ENCODE assay signal across 8 cellular contexts in genomic region chr13:85798999-85799646, GRCh38. TPM values are rescaled to one million over a fixed set of nuclear protein-coding genes. Genes with fewer than 3 reads are reported as not detected.
DNase-seq lines count a peak whose midpoint lies in the region; ATAC-seq, FAIRE-seq and TF ChIP-seq lines count a peak whose summit lies in the region.

Gene SLITRK6 (minus strand): TSS chr13:85799419. CDS start chr13:85796508, 2,911 bp downstream.

- POLR2A ChIA-PET in A673 (lab: Charles Lee; ENCODE audit: low non-redundant PET), result no interaction called here
- POLR2A ChIA-PET in activated CD4-positive, alpha-beta T cell treated with anti-CD3 and anti-CD28 coated beads, Interleukin-2, amount 10 ng/mL, durations not matched to agents 7 days and 5 days (lab: Charles Lee), result no interaction called here

- 16 to 21% methylated on average over 5 of the region's 5 CpGs for WGBS in tibial nerve, 2 donors

- TF ChIP-seq CTCF in A673 (conservative IDR thresholded peaks at IDR 0.05; ENCODE audit: low read depth, low read length) (peak; percentile 40; the same call in 1 of the 2 replicates), tibial nerve (IDR thresholded peaks at IDR 0.05) (no peak), natural killer cell (IDR thresholded peaks at IDR 0.05) (no peak)

- H3K4me1 ChIP-seq in A673 (ENCODE audit: insufficient read depth, low read length, poor library complexity, severe bottlenecking) (no peaks in the 10 kb centered on the region), iPS-15b (ENCODE audit: control insufficient read depth, insufficient read depth, low read length) (peaks cover 12% of the 10 kb centered on the region), tibial nerve (peaks cover 0 to 11% (median 0%) of the 10 kb centered on the region in 4 donors)

- CTCF ChIA-PET in A673 (lab: Charles Lee), result no interaction called here
- CTCF ChIA-PET in activated CD4-positive, alpha-beta T cell treated with anti-CD3 and anti-CD28 coated beads, Interleukin-2, amount 10 ng/mL, durations not matched to agents 7 days and 5 days (lab: Charles Lee), result no interaction called here

- no peaks in the 10 kb centered on the region for H3K36me3 Mint-ChIP-seq in activated CD4-positive, alpha-beta T cell treated with anti-CD3 and anti-CD28 coated beads, Interleukin-2, amount 10 ng/mL, durations not matched to agents 7 days and 5 days (ENCODE audit: low read depth)
- H3K36me3 Mint-ChIP-seq in natural killer cell, result no peaks in the 10 kb centered on the region

- ATAC-seq in natural killer cell, result no peak

- intact Hi-C loops in A673 (cut with micrococcal nuclease; ENCODE audit: unreplicated experiment), result no loop called here
- intact Hi-C loops in natural killer cell (cut with micrococcal nuclease), result no loop called here

- TF ChIP-seq POLR2A in tibial nerve (IDR thresholded peaks at IDR 0.05), result no peak

- no peak for FAIRE-seq in GM19239 (lab: Jason Lieb, UNC)

- H3K4me3 Mint-ChIP-seq in activated CD4-positive, alpha-beta T cell treated with anti-CD3 and anti-CD28 coated beads, Interleukin-2, amount 10 ng/mL, durations not matched to agents 7 days and 5 days, result no peak within 1 kb of the TSS
- no peak within 1 kb of the TSS for H3K4me3 Mint-ChIP-seq in natural killer cell

- TF ChIP-seq EP300 in tibial nerve (IDR thresholded peaks at IDR 0.05), result no peak

- H3K4me3 ChIP-seq in A673 (ENCODE audit: low read depth, low read length, poor library complexity, severe bottlenecking) (peak within 1 kb of the TSS; percentile 28), iPS-15b (ENCODE audit: low read depth, low read length) (peak within 1 kb of the TSS; percentile 30), tibial nerve (no peak within 1 kb of the TSS)

- no peaks in the 10 kb centered on the region for H3K9me3 Mint-ChIP-seq in activated CD4-positive, alpha-beta T cell treated with anti-CD3 and anti-CD28 coated beads, Interleukin-2, amount 10 ng/mL, durations not matched to agents 7 days and 5 days
- peaks cover 0 to 7% of the 10 kb centered on the region in 2 donors for H3K9me3 Mint-ChIP-seq in natural killer cell

- BruUV-seq in A673 (replicated peaks; lab: Mats Ljungman, UMichigan), result no TSS peak

- no peak within 1 kb of the TSS for H3K9ac ChIP-seq in iPS-15b (ENCODE audit: low read depth, low read length)

- H3K4me1 Mint-ChIP-seq in activated CD4-positive, alpha-beta T cell treated with anti-CD3 and anti-CD28 coated beads, Interleukin-2, amount 10 ng/mL, durations not matched to agents 7 days and 5 days, result no peaks in the 10 kb centered on the region
- H3K4me1 Mint-ChIP-seq in natural killer cell, result no peaks in the 10 kb centered on the region

- no peaks in the 10 kb centered on the region for H3K27me3 ChIP-seq in A673 (replicated peaks; ENCODE audit: insufficient read depth, low read depth, low read length, poor library complexity)
- no peaks in the 10 kb centered on the region for H3K27me3 ChIP-seq in iPS-15b (ENCODE audit: control insufficient read depth, insufficient read depth, low read length)
- no peaks in the 10 kb centered on the region for H3K27me3 ChIP-seq in tibial nerve

- DNase-seq in A673 (ENCODE audit: low spot score) (peak; percentile 80), LHCN-M2 (ENCODE audit: low read depth) (peak; percentile 0), T1000 (lab: John Stamatoyannopoulos, UW) (peak; percentile 8), GM19239 (ENCODE audit: insufficient read length, low spot score) (no peak), tibial nerve (ENCODE audit: low spot score in 2 of 2) (no peak), natural killer cell (no peak)
- no peak for DNase-seq in activated CD4-positive, alpha-beta T cell treated with anti-CD3 and anti-CD28 coated beads, Interleukin-2, amount 10 ng/mL, durations not matched to agents 7 days and 5 days

- H3K36me3 ChIP-seq in A673 (ENCODE audit: insufficient read depth, low read length, poor library complexity, severe bottlenecking) (no peaks in the 10 kb centered on the region), iPS-15b (ENCODE audit: control insufficient read depth, insufficient read depth, low read length) (no peaks in the 10 kb centered on the region), tibial nerve (no peaks in the 10 kb centered on the region)

- no peak within 1 kb of the TSS for H3K27ac Mint-ChIP-seq in activated CD4-positive, alpha-beta T cell treated with anti-CD3 and anti-CD28 coated beads, Interleukin-2, amount 10 ng/mL, durations not matched to agents 7 days and 5 days
- no peak within 1 kb of the TSS for H3K27ac Mint-ChIP-seq in natural killer cell

- H3K9me3 ChIP-seq in A673 (ENCODE audit: low read depth, low read length, poor library complexity, severe bottlenecking) (no peaks in the 10 kb centered on the region), iPS-15b (ENCODE audit: control insufficient read depth, insufficient read depth, low read length) (no peaks in the 10 kb centered on the region), tibial nerve (no peaks in the 10 kb centered on the region)

- no peaks in the 10 kb centered on the region for H3K27me3 Mint-ChIP-seq in activated CD4-positive, alpha-beta T cell treated with anti-CD3 and anti-CD28 coated beads, Interleukin-2, amount 10 ng/mL, durations not matched to agents 7 days and 5 days
- no peaks in the 10 kb centered on the region for H3K27me3 Mint-ChIP-seq in natural killer cell (ENCODE audit: low read depth in 2 of 2)

- H3K27ac ChIP-seq in A673 (ENCODE audit: low read depth, low read length, poor library complexity, severe bottlenecking) (no peak within 1 kb of the TSS), tibial nerve (no peak within 1 kb of the TSS)

RNA-seq across cellular contexts. Expression of gene SLITRK6, which starts in this region (rescaled TPM):
- total RNA-seq in A673 (2021), result 1.1 and 1.3 TPM in 2 replicates
- total RNA-seq in LHCN-M2 (2014; rRNA removed), result not detected in 2 replicates
- polyA plus RNA-seq in LHCN-M2 (2012), result not detected
- total RNA-seq in activated CD4-positive, alpha-beta T cell treated with anti-CD3 and anti-CD28 coated beads, Interleukin-2, amount 10 ng/mL, durations not matched to agents 7 days and 5 days, result not detected
- total RNA-seq in tibial nerve, result 1 to 10 TPM in 1 of 4 donors, not detected in 3; 1.1 TPM
- total RNA-seq in natural killer cell, result not detected

Comparison
In these comparisons a context has a peak if more than half of its experiments do, and no peak if none do; other contexts are left out.
1. Peak in DNase-seq in LHCN-M2; RNA of the gene not detected or under 1 TPM.
2. DNase-seq: peak in A673 (single experiment) and T1000 (single experiment); none in GM19239 (single experiment), activated CD4-positive, alpha-beta T cell treated with anti-CD3 and anti-CD28 coated beads, Interleukin-2, amount 10 ng/mL, durations not matched to agents 7 days and 5 days (single experiment), tibial nerve (0 of 2) and natural killer cell (single experiment).
3. H3K4me3 ChIP-seq: peak in A673 (single experiment) and iPS-15b (single experiment); none in tibial nerve (0 of 4).